Comparison of ENCODE assay signal across 8 cellular contexts in the genomic region with DNA sequence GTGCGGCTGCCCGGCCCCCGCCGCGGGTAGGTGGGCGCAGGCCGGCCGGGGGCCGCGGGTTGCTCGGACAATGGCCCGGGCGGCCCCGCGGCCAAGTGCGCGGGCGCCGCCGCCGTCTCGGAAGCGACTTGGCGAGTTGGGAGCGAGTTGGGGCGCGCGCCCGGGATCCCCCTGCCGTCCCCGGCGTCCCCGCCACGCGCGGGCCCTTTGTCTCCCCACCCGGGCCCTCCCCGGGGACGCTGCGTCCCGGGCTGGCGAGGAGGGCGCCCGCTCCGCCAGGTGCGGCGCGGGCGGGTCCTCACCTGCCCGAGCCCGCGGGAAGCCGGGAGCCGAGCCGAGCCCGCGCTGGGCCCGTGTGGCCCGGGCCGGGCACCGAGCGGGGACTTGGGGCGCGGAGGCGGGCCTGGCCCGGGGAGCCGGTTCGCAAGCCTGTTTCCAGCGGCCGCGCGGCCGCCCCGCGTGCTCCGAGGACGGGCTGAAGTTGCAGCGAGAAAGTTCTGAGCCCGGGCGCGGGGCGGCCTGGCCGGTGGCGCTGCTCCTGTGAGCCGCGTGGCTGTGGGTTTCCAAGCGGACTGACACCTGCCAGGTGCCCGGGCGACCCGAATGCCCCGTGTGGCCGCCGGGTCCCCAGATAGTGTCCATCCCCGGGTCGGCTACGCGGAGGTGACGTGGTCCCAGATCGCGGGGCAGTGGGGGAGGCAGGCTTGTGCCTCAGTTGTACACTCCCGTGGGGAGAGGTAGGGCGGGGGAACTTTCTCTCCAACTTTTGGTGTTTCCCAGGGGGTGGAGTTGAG. TPM values are rescaled to one million over a fixed set of nuclear protein-coding genes. Genes with fewer than 3 reads are reported as not detected.
DNase-seq lines count a peak whose midpoint lies in the region; ATAC-seq and TF ChIP-seq lines count a peak whose summit lies in the region.

No MANE protein-coding gene starts in this region.

- H3K27ac Mint-ChIP-seq in immature natural killer cell = peak overlapping the region in 1 of 6 donors; percentile 69
- H3K27ac Mint-ChIP-seq in stimulated activated naive B cell treated with anti-CD40 and anti-IgM and Interleukin-4, amounts not matched to agents 10 μg/mL and 1 μg/mL and 100 μg/mL, for 72 hours = peak overlapping the region; percentile 59

- H3K4me2 ChIP-seq in DND-41 (ENCODE audit: insufficient read depth, low read length) = peak overlapping the region; percentile 86

- peaks cover 34% of the 10 kb centered on the region for H4K20me1 ChIP-seq in DND-41 (ENCODE audit: insufficient read depth, low read length)

- H3K9ac ChIP-seq in DND-41 (ENCODE audit: low read depth, low read length) = peak overlapping the region; percentile 60

- peaks cover 8 to 15% of the 10 kb centered on the region in 2 donors for H3K4me1 Mint-ChIP-seq in immature natural killer cell
- peaks cover 19% of the 10 kb centered on the region in 2 donors for H3K4me1 Mint-ChIP-seq in stimulated activated naive B cell treated with anti-CD40 and anti-IgM and Interleukin-4, amounts not matched to agents 10 μg/mL and 1 μg/mL and 100 μg/mL, for 72 hours

- H3K36me3 ChIP-seq in DND-41 (ENCODE audit: insufficient read depth, low read length) = no peaks in the 10 kb centered on the region

- H3K4me3 Mint-ChIP-seq in immature natural killer cell = peak overlapping the region; percentile 77 to 83 (median 79)
- H3K4me3 Mint-ChIP-seq in stimulated activated naive B cell treated with anti-CD40 and anti-IgM and Interleukin-4, amounts not matched to agents 10 μg/mL and 1 μg/mL and 100 μg/mL, for 72 hours = peak overlapping the region; percentile 82 to 83

- ATAC-seq in DND-41 (ENCODE audit: insufficient read depth, low read depth) = peak; percentile 40
- peak; percentile 48 to 58 for ATAC-seq in stimulated activated naive B cell treated with anti-CD40 and anti-IgM and Interleukin-4, amounts not matched to agents 10 μg/mL and 1 μg/mL and 100 μg/mL, for 72 hours (replicated peaks)
- no peak for ATAC-seq in GM21447 (IDR thresholded peaks at IDR 0.05; ENCODE audit: unreplicated experiment)

- H3K9me3 ChIP-seq in DND-41 (ENCODE audit: insufficient read depth, low read length, severe bottlenecking) = no peaks in the 10 kb centered on the region

- peak overlapping the region; percentile 44 to 67; a peak in 3 of 4 replicates for H3K4me3 ChIP-seq in DND-41 (ENCODE audit: low read depth in 1 of 2, low read length in 2 of 2)
- H3K4me3 ChIP-seq in astrocyte of the cerebellum (ENCODE audit: low read depth, low read length) = peak overlapping the region; percentile 59

- no peaks in the 10 kb centered on the region for H3K27me3 ChIP-seq in DND-41 (ENCODE audit: insufficient read depth, low read length, poor library complexity)

- peak overlapping the region; percentile 50 for H3K27ac ChIP-seq in DND-41 (ENCODE audit: low read length)

- H3K36me3 Mint-ChIP-seq in immature natural killer cell = no peaks in the 10 kb centered on the region
- no peaks in the 10 kb centered on the region for H3K36me3 Mint-ChIP-seq in stimulated activated naive B cell treated with anti-CD40 and anti-IgM and Interleukin-4, amounts not matched to agents 10 μg/mL and 1 μg/mL and 100 μg/mL, for 72 hours

- H3K27me3 Mint-ChIP-seq in immature natural killer cell (ENCODE audit: low read depth in 3 of 3) = peaks cover 12 to 27% (median 15%) of the 10 kb centered on the region in 3 donors
- H3K27me3 Mint-ChIP-seq in stimulated activated naive B cell treated with anti-CD40 and anti-IgM and Interleukin-4, amounts not matched to agents 10 μg/mL and 1 μg/mL and 100 μg/mL, for 72 hours = peaks cover 38 to 43% of the 10 kb centered on the region in 2 donors

- H3K4me1 ChIP-seq in DND-41 (ENCODE audit: insufficient read depth, low read length) = peaks cover 29% of the 10 kb centered on the region

- peak overlapping the region; percentile 57 for H2AFZ ChIP-seq in DND-41 (ENCODE audit: low read depth, low read length)

- DNase-seq in DND-41 (no peak), HuH-7.5 (ENCODE audit: low spot score) (peak; percentile 80), astrocyte of the cerebellum (ENCODE audit: low read depth) (no peak), immature natural killer cell (no peak), NAMALWA (ENCODE audit: low spot score) (no peak), islet precursor cell (no peak)
- no peak for DNase-seq in stimulated activated naive B cell treated with anti-CD40 and anti-IgM and Interleukin-4, amounts not matched to agents 10 μg/mL and 1 μg/mL and 100 μg/mL, for 72 hours

- TF ChIP-seq CTCF in DND-41 (IDR thresholded peaks at IDR 0.05; ENCODE audit: borderline replicate concordance, extremely low read depth, low read length, poor library complexity, severe bottlenecking) (no peak), astrocyte of the cerebellum (IDR thresholded peaks at IDR 0.05; ENCODE audit: low read depth, low read length, missing control alignments) (no peak)

- in situ Hi-C loops in astrocyte of the cerebellum (cut with HindIII; ENCODE audit: low sequenced_read_pairs) = no loop called here

- no peaks in the 10 kb centered on the region for H3K9me3 Mint-ChIP-seq in immature natural killer cell
- H3K9me3 Mint-ChIP-seq in stimulated activated naive B cell treated with anti-CD40 and anti-IgM and Interleukin-4, amounts not matched to agents 10 μg/mL and 1 μg/mL and 100 μg/mL, for 72 hours = no peaks in the 10 kb centered on the region

- peaks cover 40% of the 10 kb centered on the region for H3K79me2 ChIP-seq in DND-41 (ENCODE audit: insufficient read depth, low read length)

RNA-seq across cellular contexts. Expression of gene LRP5, which starts 0.6 kb away (rescaled TPM):
- polyA plus RNA-seq in immature natural killer cell = 1 to 10 TPM in 1 of 3 donors, under 1 TPM in 2; 0.03 to 1.2 (median 0.66) TPM

RNA-seq across cellular contexts. Expression of gene C11orf24, which starts 41.2 kb away (rescaled TPM):
- polyA plus RNA-seq in immature natural killer cell = 10 to 100 TPM; 10.4 to 27.1 (median 12.6) TPM
